1 cellular context compared by ENCODE assay signal in genomic region chr2:235445116-235445515, GRCh38.
TF ChIP-seq lines count a peak whose summit lies in the region.

No MANE protein-coding gene starts in this region.

TF ChIP-seq in HepG2, 621 proteins besides CTCF, POLR2A, EP300 and RAD21:
- no peak for TF ChIP-seq NCOR1 (IDR thresholded peaks at IDR 0.05; ENCODE audit: borderline replicate concordance, low read length)
- no peak for TF ChIP-seq BCLAF1 (IDR thresholded peaks at IDR 0.05)
- no peak for TF ChIP-seq ZFP36L1 (CRISPR knock-in tag; IDR thresholded peaks at IDR 0.05)
- no peak for TF ChIP-seq ATF7-NPFF (CRISPR knock-in tag; IDR thresholded peaks at IDR 0.05; ENCODE audit: low read depth)
- TF ChIP-seq, protein P1, sequence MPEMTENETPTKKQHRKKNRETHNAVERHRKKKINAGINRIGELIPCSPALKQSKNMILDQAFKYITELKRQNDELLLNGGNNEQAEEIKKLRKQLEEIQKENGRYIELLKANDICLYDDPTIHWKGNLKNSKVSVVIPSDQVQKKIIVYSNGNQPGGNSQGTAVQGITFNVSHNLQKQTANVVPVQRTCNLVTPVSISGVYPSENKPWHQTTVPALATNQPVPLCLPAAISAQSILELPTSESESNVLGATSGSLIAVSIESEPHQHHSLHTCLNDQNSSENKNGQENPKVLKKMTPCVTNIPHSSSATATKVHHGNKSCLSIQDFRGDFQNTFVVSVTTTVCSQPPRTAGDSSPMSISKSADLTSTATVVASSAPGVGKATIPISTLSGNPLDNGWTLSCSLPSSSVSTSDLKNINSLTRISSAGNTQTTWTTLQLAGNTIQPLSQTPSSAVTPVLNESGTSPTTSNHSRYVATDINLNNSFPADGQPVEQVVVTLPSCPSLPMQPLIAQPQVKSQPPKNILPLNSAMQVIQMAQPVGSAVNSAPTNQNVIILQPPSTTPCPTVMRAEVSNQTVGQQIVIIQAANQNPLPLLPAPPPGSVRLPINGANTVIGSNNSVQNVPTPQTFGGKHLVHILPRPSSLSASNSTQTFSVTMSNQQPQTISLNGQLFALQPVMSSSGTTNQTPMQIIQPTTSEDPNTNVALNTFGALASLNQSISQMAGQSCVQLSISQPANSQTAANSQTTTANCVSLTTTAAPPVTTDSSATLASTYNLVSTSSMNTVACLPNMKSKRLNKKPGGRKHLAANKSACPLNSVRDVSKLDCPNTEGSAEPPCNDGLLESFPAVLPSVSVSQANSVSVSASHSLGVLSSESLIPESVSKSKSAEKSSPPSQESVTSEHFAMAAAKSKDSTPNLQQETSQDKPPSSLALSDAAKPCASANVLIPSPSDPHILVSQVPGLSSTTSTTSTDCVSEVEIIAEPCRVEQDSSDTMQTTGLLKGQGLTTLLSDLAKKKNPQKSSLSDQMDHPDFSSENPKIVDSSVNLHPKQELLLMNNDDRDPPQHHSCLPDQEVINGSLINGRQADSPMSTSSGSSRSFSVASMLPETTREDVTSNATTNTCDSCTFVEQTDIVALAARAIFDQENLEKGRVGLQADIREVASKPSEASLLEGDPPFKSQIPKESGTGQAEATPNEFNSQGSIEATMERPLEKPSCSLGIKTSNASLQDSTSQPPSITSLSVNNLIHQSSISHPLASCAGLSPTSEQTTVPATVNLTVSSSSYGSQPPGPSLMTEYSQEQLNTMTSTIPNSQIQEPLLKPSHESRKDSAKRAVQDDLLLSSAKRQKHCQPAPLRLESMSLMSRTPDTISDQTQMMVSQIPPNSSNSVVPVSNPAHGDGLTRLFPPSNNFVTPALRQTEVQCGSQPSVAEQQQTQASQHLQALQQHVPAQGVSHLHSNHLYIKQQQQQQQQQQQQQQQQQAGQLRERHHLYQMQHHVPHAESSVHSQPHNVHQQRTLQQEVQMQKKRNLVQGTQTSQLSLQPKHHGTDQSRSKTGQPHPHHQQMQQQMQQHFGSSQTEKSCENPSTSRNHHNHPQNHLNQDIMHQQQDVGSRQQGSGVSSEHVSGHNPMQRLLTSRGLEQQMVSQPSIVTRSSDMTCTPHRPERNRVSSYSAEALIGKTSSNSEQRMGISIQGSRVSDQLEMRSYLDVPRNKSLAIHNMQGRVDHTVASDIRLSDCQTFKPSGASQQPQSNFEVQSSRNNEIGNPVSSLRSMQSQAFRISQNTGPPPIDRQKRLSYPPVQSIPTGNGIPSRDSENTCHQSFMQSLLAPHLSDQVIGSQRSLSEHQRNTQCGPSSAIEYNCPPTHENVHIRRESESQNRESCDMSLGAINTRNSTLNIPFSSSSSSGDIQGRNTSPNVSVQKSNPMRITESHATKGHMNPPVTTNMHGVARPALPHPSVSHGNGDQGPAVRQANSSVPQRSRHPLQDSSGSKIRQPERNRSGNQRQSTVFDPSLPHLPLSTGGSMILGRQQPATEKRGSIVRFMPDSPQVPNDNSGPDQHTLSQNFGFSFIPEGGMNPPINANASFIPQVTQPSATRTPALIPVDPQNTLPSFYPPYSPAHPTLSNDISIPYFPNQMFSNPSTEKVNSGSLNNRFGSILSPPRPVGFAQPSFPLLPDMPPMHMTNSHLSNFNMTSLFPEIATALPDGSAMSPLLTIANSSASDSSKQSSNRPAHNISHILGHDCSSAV (CRISPR knock-in tag; IDR thresholded peaks at IDR 0.05; ENCODE audit: borderline replicate concordance) = no peak
- TF ChIP-seq HNRNPLL (IDR thresholded peaks at IDR 0.05; ENCODE audit: low read depth, low read length, poor library complexity, severe bottlenecking) = no peak
- TF ChIP-seq, protein P2, sequence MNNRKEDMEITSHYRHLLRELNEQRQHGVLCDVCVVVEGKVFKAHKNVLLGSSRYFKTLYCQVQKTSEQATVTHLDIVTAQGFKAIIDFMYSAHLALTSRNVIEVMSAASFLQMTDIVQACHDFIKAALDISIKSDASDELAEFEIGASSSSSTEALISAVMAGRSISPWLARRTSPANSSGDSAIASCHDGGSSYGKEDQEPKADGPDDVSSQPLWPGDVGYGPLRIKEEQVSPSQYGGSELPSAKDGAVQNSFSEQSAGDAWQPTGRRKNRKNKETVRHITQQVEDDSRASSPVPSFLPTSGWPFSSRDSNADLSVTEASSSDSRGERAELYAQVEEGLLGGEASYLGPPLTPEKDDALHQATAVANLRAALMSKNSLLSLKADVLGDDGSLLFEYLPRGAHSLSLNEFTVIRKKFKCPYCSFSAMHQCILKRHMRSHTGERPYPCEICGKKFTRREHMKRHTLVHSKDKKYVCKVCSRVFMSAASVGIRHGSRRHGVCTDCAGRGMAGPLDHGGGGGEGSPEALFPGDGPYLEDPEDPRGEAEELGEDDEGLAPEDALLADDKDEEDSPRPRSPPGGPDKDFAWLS (CRISPR knock-in tag; IDR thresholded peaks at IDR 0.05; ENCODE audit: borderline replicate concordance) = no peak
- no peak for TF ChIP-seq GATA4 (IDR thresholded peaks at IDR 0.05; ENCODE audit: borderline replicate concordance, low read depth)
- no peak for TF ChIP-seq U2AF1 (optimal IDR thresholded peaks at IDR 0.05; ENCODE audit: low read depth, low read length)
- TF ChIP-seq ZC3H13 (CRISPR knock-in tag; IDR thresholded peaks at IDR 0.05) = no peak
- TF ChIP-seq MYC (CRISPR knock-in tag; IDR thresholded peaks at IDR 0.05; ENCODE audit: borderline replicate concordance) = no peak
- TF ChIP-seq GLI4 (CRISPR knock-in tag; IDR thresholded peaks at IDR 0.05; ENCODE audit: borderline replicate concordance) = no peak
- TF ChIP-seq REXO4 (CRISPR knock-in tag; IDR thresholded peaks at IDR 0.05; ENCODE audit: borderline replicate concordance) = no peak
- TF ChIP-seq ZNF253 (CRISPR knock-in tag; IDR thresholded peaks at IDR 0.05; ENCODE audit: borderline replicate concordance) = no peak
TF ChIP-seq in HepG2: peak in this region for 0.
